ENCODE assay signal across 14 cellular contexts in the genomic region with DNA sequence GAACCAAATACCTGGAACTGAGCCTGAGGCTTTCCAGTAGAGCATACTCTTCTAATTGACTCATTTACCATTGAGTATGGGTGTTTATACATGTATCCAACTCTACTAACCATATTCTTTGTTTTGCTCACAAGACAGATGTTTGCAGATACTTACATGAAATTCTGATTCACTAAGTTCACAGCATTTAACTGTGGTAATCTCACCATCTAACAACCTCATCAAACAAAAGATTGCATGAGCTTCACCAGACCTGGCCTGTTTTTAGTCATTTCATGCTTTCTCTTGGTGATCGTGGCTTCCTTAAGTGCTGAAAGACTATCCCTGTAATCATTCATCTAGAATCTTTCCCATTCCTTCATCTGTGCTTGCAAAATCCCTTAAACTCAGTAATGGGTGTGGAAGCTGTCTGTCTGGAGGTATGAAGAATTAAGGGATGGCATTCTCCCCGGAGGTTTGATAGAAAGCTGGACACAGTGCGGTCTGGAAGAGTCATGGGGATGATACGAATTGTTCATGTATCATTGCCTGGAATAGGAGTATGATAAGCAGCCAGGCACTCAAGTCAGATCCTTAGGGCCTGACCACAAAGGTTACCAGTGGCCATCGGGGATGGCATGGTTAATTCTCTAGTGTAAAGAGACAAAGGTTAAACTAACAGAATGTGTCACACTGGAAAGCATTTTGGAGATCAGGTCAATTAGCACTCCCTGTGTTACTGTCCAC. TPM values are rescaled to one million over a fixed set of nuclear protein-coding genes. Genes with fewer than 3 reads are reported as not detected.
DNase-seq lines count a peak whose midpoint lies in the region; ATAC-seq, FAIRE-seq and TF ChIP-seq lines count a peak whose summit lies in the region.
"Had no signal": no experiment of that assay in that cellular context is flagged by ENCODE, and none has a peak within 500 bp of the region (broad histone marks: within the 10 kb centered on the region; RNA-seq: fewer than 3 reads in every experiment).

No MANE protein-coding gene starts in this region.

- no peak for TF ChIP-seq POLR2A in A549 (IDR thresholded peaks at IDR 0.05; ENCODE audit: low read length)
- no peak for TF ChIP-seq POLR2A in HepG2 (IDR thresholded peaks at IDR 0.05; ENCODE audit: insufficient read depth in 1 of 2, low read depth in 2 of 2, low read length in 2 of 2)
- no peak for TF ChIP-seq POLR2A in prostate gland (IDR thresholded peaks at IDR 0.05)

- no peak overlapping the region; the same call in 1 of the 2 replicates for H3K27ac Mint-ChIP-seq in HFFc6
- no peak overlapping the region for H3K27ac Mint-ChIP-seq in astrocyte (ENCODE audit: unreplicated experiment)
- H3K27ac Mint-ChIP-seq in T-cell = no peak overlapping the region
- H3K27ac Mint-ChIP-seq: CD4-positive, alpha-beta memory T cell; IgD-negative memory B cell had no signal

- H3K4me1 Mint-ChIP-seq in HFFc6 (ENCODE audit: low read depth) = peaks cover 55% of the 10 kb centered on the region
- peaks cover 19% of the 10 kb centered on the region for H3K4me1 Mint-ChIP-seq in astrocyte (ENCODE audit: low read depth, unreplicated experiment)
- peaks cover 12 to 15% (median 12%) of the 10 kb centered on the region in 3 donors for H3K4me1 Mint-ChIP-seq in T-cell

- no TSS peak for BruUV-seq in HepG2 (replicated peaks; lab: Mats Ljungman, UMichigan)

- TF ChIP-seq EP300 in A549 (IDR thresholded peaks at IDR 0.05) (peak; percentile 12 to 60; a peak in 2 of 5 replicates), HepG2 (IDR thresholded peaks at IDR 0.05; ENCODE audit: low read depth in 2 of 2, low read length in 2 of 2) (peak; percentile 72 to 93; a peak in 2 of 4 replicates), HepG2 (CRISPR knock-in tag; IDR thresholded peaks at IDR 0.05; ENCODE audit: borderline replicate concordance) (peak; percentile 73)

- H2AFZ ChIP-seq in astrocyte (ENCODE audit: low read depth, low read length) = no peak overlapping the region
- peak overlapping the region; percentile 6 for H2AFZ ChIP-seq in HepG2 (ENCODE audit: low read length)

- no peak overlapping the region for H3K9ac ChIP-seq in astrocyte (ENCODE audit: low read length)
- peak overlapping the region; percentile 40 for H3K9ac ChIP-seq in HepG2 (ENCODE audit: insufficient read depth, low read depth, low read length)

- H3K9me3 Mint-ChIP-seq in HFFc6 (no peaks in the 10 kb centered on the region), astrocyte (ENCODE audit: unreplicated experiment) (peaks cover 5% of the 10 kb centered on the region), T-cell (peaks cover 0 to 5% (median 3%) of the 10 kb centered on the region in 3 donors)
- H3K9me3 Mint-ChIP-seq: CD4-positive, alpha-beta memory T cell had no signal

- no peaks in the 10 kb centered on the region; the same call in 1 of the 2 replicates for H3K36me3 Mint-ChIP-seq in HFFc6 (ENCODE audit: low read depth)
- H3K36me3 Mint-ChIP-seq in astrocyte (ENCODE audit: low read depth, unreplicated experiment) = no peaks in the 10 kb centered on the region
- H3K36me3 Mint-ChIP-seq in T-cell = no peaks in the 10 kb centered on the region
- H3K36me3 Mint-ChIP-seq: CD4-positive, alpha-beta memory T cell; IgD-negative memory B cell had no signal

- POLR2A ChIA-PET in A549 (lab: Yijun Ruan, JAX) (interaction anchor here (0.8 kb wide), 1 partner anchor 8 kb away, joined by 3 read pairs; no protein-coding TSS in a partner anchor), HepG2 (lab: Yijun Ruan, JAX) (interaction anchor here (0.6 to 3.8 kb wide), 12 partner anchors 9 to 67 kb away, joined by 3 to 37 read pairs (median 8); partner anchors contain the start of gene IL1R1), T-cell (lab: Charles Lee) (no interaction called here)

- DNase-seq in A549 (ENCODE audit: low read depth in 1 of 2, low spot score in 1 of 2) (peak in 1 of 2 experiments; percentile 65), HFFc6 (peak; percentile 30), astrocyte (ENCODE audit: low read depth) (peak; percentile 95), HepG2 (ENCODE audit: low spot score) (peak; percentile 91), T-cell (no peak), GF-D8 (lab: John Stamatoyannopoulos, UW) (no peak), prostate gland (ENCODE audit: low spot score) (no peak)
- DNase-seq in effector memory CD4-positive, alpha-beta T cell = no peak
- DNase-seq: CD4-positive, alpha-beta memory T cell; cerebellar nuclear complex; hippocampal formation; stimulated activated CD4-positive, alpha-beta T cell treated with anti-CD3 and anti-CD28 coated beads, Interleukin-15, amount 100 ng/mL, for 24 hours had no signal

- peaks cover 61% of the 10 kb centered on the region for H3K4me1 ChIP-seq in A549
- H3K4me1 ChIP-seq in astrocyte (ENCODE audit: insufficient read depth, low read length) = peaks cover 8% of the 10 kb centered on the region
- peaks cover 71% of the 10 kb centered on the region for H3K4me1 ChIP-seq in HepG2 (ENCODE audit: insufficient read depth, low read length)
- no peaks in the 10 kb centered on the region for H3K4me1 ChIP-seq in effector memory CD4-positive, alpha-beta T cell (ENCODE audit: control insufficient read depth, insufficient read depth, low read length, poor library complexity, severe bottlenecking)
- no peaks in the 10 kb centered on the region for H3K4me1 ChIP-seq in prostate gland (replicated peaks)

- H3K27me3 Mint-ChIP-seq in HFFc6 (ENCODE audit: insufficient read depth) (no peaks in the 10 kb centered on the region), astrocyte (ENCODE audit: low read depth, unreplicated experiment) (no peaks in the 10 kb centered on the region), T-cell (peaks cover 5 to 12% of the 10 kb centered on the region in 2 donors)

- intact Hi-C loops in HepG2 (cut with micrococcal nuclease; ENCODE audit: unreplicated experiment) (loop anchor here (2.0 kb wide), 2 partner anchors 30 to 54 kb away; no protein-coding TSS in a partner anchor), prostate gland (cut with DNase I) (loop anchor here (5.0 kb wide), 1 partner anchor 48 kb away; no protein-coding TSS in a partner anchor)

- H3K4me3 ChIP-seq in A549 (no peak overlapping the region), astrocyte (ENCODE audit: insufficient read depth, low read depth, low read length) (no peak overlapping the region), HepG2 (replicated peaks in 1 of 3; ENCODE audit: insufficient read depth in 1 of 3, low read depth in 2 of 3, low read length in 3 of 3) (peak overlapping the region in 1 of 3 experiments; percentile 15; a peak in 1 of 6 replicates), prostate gland (no peak overlapping the region)
- H3K4me3 ChIP-seq in effector memory CD4-positive, alpha-beta T cell (ENCODE audit: insufficient read depth, low read depth, low read length, poor library complexity, severe bottlenecking) = no peak overlapping the region
- H3K4me3 ChIP-seq: SJSA1 had no signal

- WGBS in A549 (ENCODE audit: missing lambda C conversion rate) = 3% methylated on average over 5 of the region's 5 CpGs
- 5% methylated on average over 5 of the region's 5 CpGs for WGBS in HepG2 (ENCODE audit: low lambda C conversion rate)
- WGBS in prostate gland = 69% methylated on average over 5 of the region's 5 CpGs

- no peaks in the 10 kb centered on the region for H3K36me3 ChIP-seq in astrocyte (ENCODE audit: insufficient read depth, low read length)
- no peaks in the 10 kb centered on the region; a peak in 1 of 5 replicates for H3K36me3 ChIP-seq in HepG2 (replicated peaks in 1 of 2; ENCODE audit: control insufficient read depth in 1 of 2, insufficient read depth in 2 of 2, low read length in 2 of 2)
- no peaks in the 10 kb centered on the region for H3K36me3 ChIP-seq in effector memory CD4-positive, alpha-beta T cell (ENCODE audit: control insufficient read depth, insufficient read depth, low read length)
- no peaks in the 10 kb centered on the region for H3K36me3 ChIP-seq in prostate gland
- H3K36me3 ChIP-seq: SJSA1 had no signal

- in situ Hi-C loops in HepG2 (cut with HindIII; ENCODE audit: extremely low pct_ligation_motif_present, low pct_unique_long_range_greater_than_20kb) = loop anchor here (10.0 kb wide), 1 partner anchor 76 kb away; no protein-coding TSS in a partner anchor

- H3K4me3 Mint-ChIP-seq in HFFc6 (no peak overlapping the region), astrocyte (ENCODE audit: unreplicated experiment) (no peak overlapping the region), T-cell (no peak overlapping the region)
- H3K4me3 Mint-ChIP-seq: CD4-positive, alpha-beta memory T cell; IgD-negative memory B cell had no signal

- peak overlapping the region; percentile 54 for H3K4me2 ChIP-seq in A549
- H3K4me2 ChIP-seq in astrocyte (ENCODE audit: low read length) = no peak overlapping the region
- H3K4me2 ChIP-seq in HepG2 (ENCODE audit: low read depth, low read length) = peak overlapping the region; percentile 61

- H4K20me1 ChIP-seq in astrocyte (ENCODE audit: insufficient read depth, low read length) = no peaks in the 10 kb centered on the region
- H4K20me1 ChIP-seq in HepG2 (ENCODE audit: insufficient read depth, low read length) = no peaks in the 10 kb centered on the region

- FAIRE-seq in A549 (lab: Jason Lieb, UNC) (no peak), astrocyte (lab: Jason Lieb, UNC) (no peak), HepG2 (lab: Jason Lieb, UNC) (peak; percentile 80)

- TF ChIP-seq CTCF in A549 (IDR thresholded peaks at IDR 0.05) = no peak
- TF ChIP-seq CTCF in HFFc6 (IDR thresholded peaks at IDR 0.05) = no peak
- no peak for TF ChIP-seq CTCF in astrocyte (IDR thresholded peaks at IDR 0.05; ENCODE audit: insufficient read depth, low read depth, low read length)
- no peak for TF ChIP-seq CTCF in HepG2 (CRISPR knock-in tag; IDR thresholded peaks at IDR 0.05)
- no peak for TF ChIP-seq CTCF in prostate gland (IDR thresholded peaks at IDR 0.05)

- TF ChIP-seq RAD21 in A549 (conservative IDR thresholded peaks at IDR 0.05 in 1 of 2, IDR thresholded peaks at IDR 0.05 in 1 of 2) = no peak
- no peak; the same call in 1 of the 2 replicates for TF ChIP-seq RAD21 in HepG2 (CRISPR knock-in tag; IDR thresholded peaks at IDR 0.05)

- ATAC-seq in A549 (peak; percentile 27 to 72; a peak in 5 of 6 replicates), HepG2 (peak; percentile 91), T-cell (replicated peaks in 1 of 4) (no peak)

- no peaks in the 10 kb centered on the region for H3K27me3 ChIP-seq in astrocyte (ENCODE audit: insufficient read depth, low read length)
- H3K27me3 ChIP-seq in HepG2 (ENCODE audit: control insufficient read depth in 1 of 2, insufficient read depth in 2 of 2, low read length in 2 of 2) = no peaks in the 10 kb centered on the region
- H3K27me3 ChIP-seq in effector memory CD4-positive, alpha-beta T cell (replicated peaks; ENCODE audit: control insufficient read depth, insufficient read depth, low read length, poor library complexity, severe bottlenecking) = no peaks in the 10 kb centered on the region
- H3K27me3 ChIP-seq in prostate gland (replicated peaks; ENCODE audit: insufficient read depth) = no peaks in the 10 kb centered on the region
- H3K27me3 ChIP-seq: SJSA1 had no signal

- H3K79me2 ChIP-seq in astrocyte (ENCODE audit: insufficient read depth, low read length) (no peaks in the 10 kb centered on the region), HepG2 (ENCODE audit: insufficient read depth, low read length) (no peaks in the 10 kb centered on the region)

- CTCF ChIA-PET in A549 (lab: Yijun Ruan, JAX) (interaction anchor here (0.5 to 1.0 kb wide), 2 partner anchors 80 to 136 kb away, joined by 3 to 5 read pairs; no protein-coding TSS in a partner anchor), HepG2 (lab: Yijun Ruan, JAX; ENCODE audit: low intra/inter-chr PET ratio, low total read pairs) (no interaction called here), T-cell (lab: Charles Lee) (no interaction called here)

- H3K27ac ChIP-seq in A549 = peak overlapping the region; percentile 76 to 82
- H3K27ac ChIP-seq in astrocyte (ENCODE audit: low read depth, low read length) = no peak overlapping the region
- H3K27ac ChIP-seq in HepG2 (ENCODE audit: extremely low read length, insufficient read depth, low read length) = peak overlapping the region; percentile 71
- H3K27ac ChIP-seq in effector memory CD4-positive, alpha-beta T cell (ENCODE audit: insufficient read depth, low read length, poor library complexity, severe bottlenecking) = no peak overlapping the region
- no peak overlapping the region for H3K27ac ChIP-seq in prostate gland
- H3K27ac ChIP-seq: SJSA1 had no signal

- peaks cover 8% of the 10 kb centered on the region; the same call in 1 of the 3 replicates for H3K9me3 ChIP-seq in A549
- no peaks in the 10 kb centered on the region for H3K9me3 ChIP-seq in astrocyte (ENCODE audit: insufficient read depth, low read depth, low read length)
- peaks cover 4% of the 10 kb centered on the region; the same call in 1 of the 2 replicates for H3K9me3 ChIP-seq in HepG2 (ENCODE audit: low read length)
- H3K9me3 ChIP-seq in effector memory CD4-positive, alpha-beta T cell (ENCODE audit: control insufficient read depth, low read length) = no peaks in the 10 kb centered on the region
- no peaks in the 10 kb centered on the region for H3K9me3 ChIP-seq in prostate gland
- H3K9me3 ChIP-seq: SJSA1 had no signal

RNA-seq across cellular contexts. Expression of gene IL1R1, which starts 42.0 kb away (rescaled TPM):
- 34.7 and 38.0 TPM in 2 replicates for polyA plus RNA-seq in A549 (2011; rRNA removed)
- polyA plus RNA-seq in A549 (2012; cell fraction: cytosol; rRNA removed) = 11.8 and 16.3 TPM in 2 replicates
- 8.9 and 11.5 TPM in 2 replicates for polyA plus RNA-seq in A549 (2012; cell fraction: nucleus; rRNA removed)
- 25.3 to 35.9 TPM (median 32.5 TPM) in 3 replicates for polyA plus RNA-seq in A549 (2017; fragmentation: RNase III; extraction: RNeasy Plus Mini Kit Qiagen cat#74134 plus additional on column Dnase treatment)
- 16.1 and 16.2 TPM in 2 replicates for polyA minus RNA-seq in A549 (2011; rRNA and poly(A)+ RNA removed)
- 10 to 100 TPM; 13.8 to 25.0 (median 22.9) TPM for total RNA-seq in HFFc6 (2021; fragmentation: NEBNext Ultra II Directional; extraction: Animal tissue kit (Norgen Biotek cat#: 25700))
- 6.9 and 7.5 TPM in 2 replicates for total RNA-seq in astrocyte
- 38.0 and 48.3 TPM in 2 replicates for total RNA-seq in HepG2 (2016; rRNA removed; fragmentation: Illumina TruSeq; extraction: Trizol)
- total RNA-seq in HepG2 (2016; cell fraction: cytosol; rRNA removed; fragmentation: Illumina TruSeq; extraction: Trizol; ENCODE audit: low read depth) = 15.9 and 21.1 TPM in 2 replicates
- 40.6 and 43.4 TPM in 2 replicates for total RNA-seq in HepG2 (2016; cell fraction: insoluble cytoplasmic fraction; rRNA removed; fragmentation: Illumina TruSeq; extraction: Trizol)
- 64.6 and 78.0 TPM in 2 replicates for total RNA-seq in HepG2 (2016; cell fraction: membrane; rRNA removed; fragmentation: Illumina TruSeq; extraction: Trizol)
- total RNA-seq in HepG2 (2016; cell fraction: nucleus; rRNA removed; fragmentation: Illumina TruSeq; extraction: Trizol) = 35.3 and 37.4 TPM in 2 replicates
- 81.2 and 93.1 TPM in 2 replicates for polyA plus RNA-seq in HepG2 (2011; rRNA removed)
- 67.4 and 75.1 TPM in 2 replicates for polyA plus RNA-seq in HepG2 (2011; cell fraction: cytosol; rRNA removed)
- polyA plus RNA-seq in HepG2 (2011; cell fraction: nucleus; rRNA removed) = 35.7 and 38.6 TPM in 2 replicates
- 30.0 and 50.4 TPM in 2 replicates for polyA plus RNA-seq in HepG2 (2012)
- polyA plus RNA-seq in HepG2 (2016; cell fraction: cytosol; fragmentation: Illumina TruSeq; extraction: Trizol; ENCODE audit: low read depth) = 29.7 and 33.1 TPM in 2 replicates
- 48.4 and 48.5 TPM in 2 replicates for polyA plus RNA-seq in HepG2 (2016; cell fraction: insoluble cytoplasmic fraction; fragmentation: Illumina TruSeq; extraction: Trizol; ENCODE audit: low read depth)
- polyA plus RNA-seq in HepG2 (2016; cell fraction: membrane; fragmentation: Illumina TruSeq; extraction: Trizol; ENCODE audit: low read depth) = 58.8 and 67.5 TPM in 2 replicates
- polyA plus RNA-seq in HepG2 (2016; cell fraction: nucleus; fragmentation: Illumina TruSeq; extraction: Trizol; ENCODE audit: insufficient read depth, low read depth) = 57.0 and 61.8 TPM in 2 replicates
- 1.5 and 93.0 TPM in 2 replicates for polyA minus RNA-seq in HepG2 (2011; rRNA and poly(A)+ RNA removed; ENCODE audit: low replicate concordance)
- 52.1 and 62.2 TPM in 2 replicates for polyA minus RNA-seq in HepG2 (2011; cell fraction: cytosol; rRNA and poly(A)+ RNA removed)
- polyA minus RNA-seq in HepG2 (2011; cell fraction: nucleus; rRNA and poly(A)+ RNA removed) = 50.9 and 53.8 TPM in 2 replicates
- total RNA-seq in T-cell = 1 to 10 TPM in 4 of 5 donors, under 1 TPM in 1; 0.43 to 4.5 (median 1.7) TPM
- 100 to 1,000 TPM; 112 to 289 TPM for total RNA-seq in prostate gland
- polyA plus RNA-seq: IgD-negative memory B cell had no signal

Comparison
In these comparisons a context has a peak if more than half of its experiments do, and no peak if none do; other contexts are left out.
1. ATAC-seq: peak in A549 (2 of 2) and HepG2 (single experiment); none in T-cell (0 of 4).
2. DNase-seq: peak in HFFc6 (single experiment), astrocyte (single experiment) and HepG2 (single experiment); none in T-cell (0 of 34), effector memory CD4-positive, alpha-beta T cell (0 of 3), GF-D8 (single experiment) and prostate gland (single experiment).
3. H3K27ac ChIP-seq: peak in A549 (2 of 2) and HepG2 (single experiment); none in astrocyte (single experiment), effector memory CD4-positive, alpha-beta T cell (single experiment) and prostate gland (0 of 2).
4. POLR2A ChIA-PET loops: an anchor here in A549 (0.8 kb wide) and HepG2 (0.6 to 3.8 kb wide); none called in T-cell.
5. Of the 38 proteins assayed by ChIP-seq in both HepG2 and A549: peak only in HepG2: BHLHE40, EHMT2, ESRRA, HDAC2 and MAX; only in A549: none; in both: EP300, JUNB and SMC3; in neither: 24; mixed calls (peak in some experiments, not most) for 6.